Comparison of ENCODE assay signal across 15 cellular contexts in the genomic region with DNA sequence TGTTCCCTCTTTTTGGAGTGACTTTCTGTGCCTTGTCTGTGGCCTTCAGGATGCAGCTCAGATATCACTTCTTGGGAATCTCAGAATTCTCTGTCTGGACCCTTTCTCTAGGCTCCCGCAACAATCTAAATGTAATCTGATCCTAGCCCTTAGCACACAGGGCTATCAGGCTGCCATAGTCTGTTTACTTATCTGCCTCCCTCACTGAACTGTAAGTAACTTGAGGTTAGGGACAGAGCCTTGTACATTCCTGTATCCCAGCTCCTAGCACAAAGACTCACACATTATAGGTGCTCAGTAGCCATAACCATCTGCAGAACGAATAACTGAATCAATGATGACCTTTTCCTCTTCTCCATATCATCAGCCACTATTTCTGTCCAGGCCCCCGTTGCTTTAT.
"Had no signal": no experiment of that assay in that cellular context is flagged by ENCODE, and none has a peak within 500 bp of the region (broad histone marks: within the 10 kb centered on the region; RNA-seq: fewer than 3 reads in every experiment).

No MANE protein-coding gene starts in this region.

- ATAC-seq: esophagus mucosa, lower lobe of right lung, natural killer cell, right cardiac atrium had no signal

- DNase-seq: effector memory CD4-positive, alpha-beta T cell; islet precursor cell; left lung; lower lobe of right lung; natural killer cell; nucleus accumbens; ovary; right cardiac atrium; small intestine; stimulated activated CD4-positive, alpha-beta T cell treated with anti-CD3 and anti-CD28 coated beads, Interleukin-12 subunit alpha, Interleukin-12 subunit beta, amount 100 ng/mL, for 4 hours; stimulated activated naive CD4-positive, alpha-beta T cell; stomach; substantia nigra; transverse colon had no signal
